1 cellular context compared by ENCODE assay signal in genomic region chr2:190913725-190914124, GRCh38.
TF ChIP-seq lines count a peak whose summit lies in the region.

No MANE protein-coding gene starts in this region.

TF ChIP-seq in K562, 482 proteins besides CTCF, POLR2A, EP300 and RAD21:
- TF ChIP-seq ILF3 (IDR thresholded peaks at IDR 0.05; ENCODE audit: borderline replicate concordance) (no peak), SREBF2 (CRISPR knock-in tag; IDR thresholded peaks at IDR 0.05) (no peak)
TF ChIP-seq in K562: peak in this region for 0.
